ENCODE assay signal across 26 cellular contexts in genomic region chr9:98328141-98328540, GRCh38.
"Had no signal": no experiment of that assay in that cellular context is flagged by ENCODE, and none has a peak within 500 bp of the region (broad histone marks: within the 10 kb centered on the region; RNA-seq: fewer than 3 reads in every experiment).

No MANE protein-coding gene starts in this region.

- H3K36me3 Mint-ChIP-seq: immature natural killer cell; natural killer cell; stimulated activated memory B cell treated with anti-CD40 and anti-IgM and Interleukin-4, amounts not matched to agents 10 μg/mL and 1 μg/mL and 100 μg/mL, for 72 hours; type B pancreatic cell had no signal

- H3K27ac Mint-ChIP-seq: immature natural killer cell; memory B cell; natural killer cell; stimulated activated memory B cell treated with anti-CD40 and anti-IgM and Interleukin-4, amounts not matched to agents 10 μg/mL and 1 μg/mL and 100 μg/mL, for 72 hours; type B pancreatic cell had no signal

- H3K36me3 ChIP-seq: colonic mucosa, esophagus squamous epithelium, left ventricle myocardium inferior, neutrophil, pancreas, sigmoid colon, tibial artery had no signal

- H3K27me3 ChIP-seq: colonic mucosa, esophagus squamous epithelium, pancreas, sigmoid colon, testis had no signal

- DNase-seq: colonic mucosa; dermis blood vessel endothelial cell; effector memory CD4-positive, alpha-beta T cell; erythroblast; esophagus squamous epithelium; hypothalamus; immature natural killer cell; kidney glomerular epithelial cell; left colon; left ventricle myocardium inferior; natural killer cell; pancreas; sigmoid colon; stimulated activated CD4-positive, alpha-beta T cell treated with anti-CD3 and anti-CD28 coated beads, Interleukin-4, amount 100 ng/mL, for 4 hours; stimulated activated naive CD8-positive, alpha-beta T cell treated with anti-CD3 and anti-CD28 coated beads, Interleukin-15, Interleukin-2, amounts not matched to agents 100 U/mL and 50 U/mL, for 24 hours; substantia nigra; testis; tibial artery had no signal

- H3K4me3 Mint-ChIP-seq: immature natural killer cell; memory B cell; natural killer cell; neural crest cell; stimulated activated memory B cell treated with anti-CD40 and anti-IgM and Interleukin-4, amounts not matched to agents 10 μg/mL and 1 μg/mL and 100 μg/mL, for 72 hours; type B pancreatic cell had no signal

- H3K4me3 ChIP-seq: colonic mucosa, esophagus squamous epithelium, left ventricle myocardium inferior, lung, pancreas, sigmoid colon, testis, tibial artery had no signal

- H3K9me3 Mint-ChIP-seq: natural killer cell; neural crest cell; stimulated activated memory B cell treated with anti-CD40 and anti-IgM and Interleukin-4, amounts not matched to agents 10 μg/mL and 1 μg/mL and 100 μg/mL, for 72 hours; type B pancreatic cell had no signal

- H3K27ac ChIP-seq: colonic mucosa, esophagus squamous epithelium, left ventricle myocardium inferior, neutrophil, pancreas, sigmoid colon, testis, tibial artery had no signal

- FAIRE-seq: endometrium, frontal cortex, pancreas had no signal

- H3K4me1 ChIP-seq: colonic mucosa, esophagus squamous epithelium, left ventricle myocardium inferior, pancreas, sigmoid colon, testis, tibial artery had no signal

- H3K4me1 Mint-ChIP-seq: immature natural killer cell, natural killer cell, neural crest cell had no signal

- ATAC-seq: left colon; natural killer cell; pancreas; stimulated activated memory B cell treated with anti-CD40 and anti-IgM and Interleukin-4, amounts not matched to agents 10 μg/mL and 1 μg/mL and 100 μg/mL, for 72 hours; stimulated activated naive CD8-positive, alpha-beta T cell treated with anti-CD3 and anti-CD28 coated beads, Interleukin-15, Interleukin-2, amounts not matched to agents 100 U/mL and 50 U/mL, for 24 hours had no signal

- H3K9me3 ChIP-seq: colonic mucosa, esophagus squamous epithelium, left ventricle myocardium inferior, neutrophil, pancreas, sigmoid colon, testis, tibial artery had no signal
